Comparison of ENCODE assay signal across 8 cellular contexts in genomic region chr22:38177926-38178604, GRCh38. TPM values are rescaled to one million over a fixed set of nuclear protein-coding genes. Genes with fewer than 3 reads are reported as not detected.
DNase-seq lines count a peak whose midpoint lies in the region; ATAC-seq lines count a peak whose summit lies in the region.

No MANE protein-coding gene starts in this region.

- H3K4ac ChIP-seq in neuronal stem cell (ENCODE audit: low read length), result no peak overlapping the region

- peak overlapping the region; percentile 21 for H3K4me2 ChIP-seq in neuronal stem cell (ENCODE audit: insufficient read depth, low read length, poor library complexity, severe bottlenecking)

- H2BK15ac ChIP-seq in neuronal stem cell (ENCODE audit: low read length), result no peak overlapping the region

- H3K27ac ChIP-seq in SJSA1 (peak overlapping the region; percentile 92), neuronal stem cell (replicated peaks; ENCODE audit: low read length) (peak overlapping the region; percentile 89)

- DNase-seq in NCI-H82 (lab: John Stamatoyannopoulos, UW) (peak; percentile 10), NCI-H82 treated with DMSO at 0.1 percent for 48 hours (lab: John Stamatoyannopoulos, UW; ENCODE audit: unreplicated experiment) (no peak), SJSA1 (ENCODE audit: low read depth in 1 of 2, low spot score in 2 of 2) (peak; percentile 87 to 94), fibroblast of gingiva (ENCODE audit: low read depth) (peak; percentile 90), neuronal stem cell (ENCODE audit: low spot score) (peak; percentile 32), H7 (no peak)
- no peak for DNase-seq in stimulated activated naive CD4-positive, alpha-beta T cell (lab: John Stamatoyannopoulos, UW)

- no peak overlapping the region for H4K91ac ChIP-seq in neuronal stem cell (ENCODE audit: low read depth, low read length, poor library complexity)

- H2BK12ac ChIP-seq in neuronal stem cell (ENCODE audit: low read length), result no peak overlapping the region

- H4K8ac ChIP-seq in neuronal stem cell (ENCODE audit: low read depth, low read length), result no peak overlapping the region

- H3K4me1 ChIP-seq in SJSA1 (replicated peaks) (peaks cover 83% of the 10 kb centered on the region), neuronal stem cell (ENCODE audit: control insufficient read depth in 2 of 2, insufficient read depth in 1 of 2, low read depth in 1 of 2, low read length in 2 of 2) (peaks cover 23 to 24% of the 10 kb centered on the region in 2 donors)

- ATAC-seq in HG03045 (IDR thresholded peaks at IDR 0.05; ENCODE audit: unreplicated experiment), result no peak

- peak overlapping the region; percentile 34 for H2AK5ac ChIP-seq in neuronal stem cell (ENCODE audit: low read depth, low read length)

- H2BK5ac ChIP-seq in neuronal stem cell (ENCODE audit: low read length), result no peak overlapping the region

- H3K9ac ChIP-seq in neuronal stem cell (ENCODE audit: low read depth, low read length, poor library complexity), result no peak overlapping the region

- peak overlapping the region; percentile 87 for H2AFZ ChIP-seq in neuronal stem cell (ENCODE audit: low read length)

- H3K79me1 ChIP-seq in neuronal stem cell (ENCODE audit: low read depth, low read length), result no peaks in the 10 kb centered on the region

- H3K27me3 ChIP-seq in SJSA1 (replicated peaks) (no peaks in the 10 kb centered on the region), neuronal stem cell (ENCODE audit: control insufficient read depth in 3 of 3, insufficient read depth in 3 of 3, low read depth in 1 of 3, low read length in 3 of 3) (no peaks in the 10 kb centered on the region), H7 (ENCODE audit: control insufficient read depth, insufficient read depth, low read length) (no peaks in the 10 kb centered on the region)

- H3K14ac ChIP-seq in neuronal stem cell (ENCODE audit: low read length), result no peak overlapping the region

- WGBS in neuronal stem cell (ENCODE audit: extremely low coverage in 2 of 2, insufficient read length in 2 of 2, insufficient replicate concordance in 1 of 2), 2 donors, result no CpG with 5 or more reads among the region's 15 CpGs

- H3K36me3 ChIP-seq in SJSA1 (no peaks in the 10 kb centered on the region), neuronal stem cell (replicated peaks in 1 of 2; ENCODE audit: control insufficient read depth in 2 of 2, insufficient read depth in 2 of 2, low read length in 2 of 2) (no peaks in the 10 kb centered on the region), H7 (replicated peaks; ENCODE audit: control insufficient read depth, insufficient read depth, low read length) (no peaks in the 10 kb centered on the region)

- H3K18ac ChIP-seq in neuronal stem cell (ENCODE audit: low read length), result peak overlapping the region; percentile 56

- H2BK120ac ChIP-seq in neuronal stem cell (ENCODE audit: low read depth, low read length), result no peak overlapping the region

- H3K9me3 ChIP-seq in SJSA1 (replicated peaks) (no peaks in the 10 kb centered on the region), neuronal stem cell (replicated peaks in 1 of 2; ENCODE audit: control insufficient read depth in 2 of 2, insufficient read depth in 1 of 2, low read depth in 1 of 2, low read length in 2 of 2) (no peaks in the 10 kb centered on the region)

- H3K4me3 ChIP-seq in SJSA1, result no peak overlapping the region
- H3K4me3 ChIP-seq in neuronal stem cell (ENCODE audit: low read length in 2 of 2), result no peak overlapping the region
- no peak overlapping the region for H3K4me3 ChIP-seq in H7 (ENCODE audit: insufficient read depth, low read depth, low read length)

- H3K23ac ChIP-seq in neuronal stem cell (ENCODE audit: low read depth, low read length, poor library complexity), result no peak overlapping the region

RNA-seq across cellular contexts. Expression of gene PLA2G6, which starts 3.6 kb away (rescaled TPM):
- 1.0 and 2.5 TPM in 2 replicates for total RNA-seq in SJSA1 (2014; rRNA removed; shearing (Covaris generic))
- 10.9 TPM for polyA plus RNA-seq in neuronal stem cell (2013, experiment 1 of 2)
- 11.4 TPM for polyA plus RNA-seq in neuronal stem cell (2013, experiment 2 of 2)
- 23.4 and 49.6 TPM in 2 replicates for total RNA-seq in H7 (2014; rRNA removed; shearing (Covaris generic))

RNA-seq across cellular contexts. Expression of gene MAFF, which starts 23.7 kb away (rescaled TPM):
- 45.7 and 52.1 TPM in 2 replicates for total RNA-seq in SJSA1 (2014; rRNA removed; shearing (Covaris generic))
- 4.0 TPM for polyA plus RNA-seq in neuronal stem cell (2013, experiment 1 of 2)
- polyA plus RNA-seq in neuronal stem cell (2013, experiment 2 of 2), result 4.3 TPM
- total RNA-seq in H7 (2014; rRNA removed; shearing (Covaris generic)), result 2.6 and 5.3 TPM in 2 replicates

Comparison
In these comparisons a context has a peak if more than half of its experiments do, and no peak if none do; other contexts are left out.
1. DNase-seq: peak in NCI-H82 (single experiment), SJSA1 (2 of 2), fibroblast of gingiva (single experiment) and neuronal stem cell (single experiment); none in NCI-H82 treated with DMSO at 0.1 percent for 48 hours (single experiment), stimulated activated naive CD4-positive, alpha-beta T cell (0 of 6) and H7 (single experiment).